ENCODE assay signal across 31 cellular contexts in genomic region chr2:218162817-218163216, GRCh38. TPM values are rescaled to one million over a fixed set of nuclear protein-coding genes. Genes with fewer than 3 reads are reported as not detected.
"Had no signal": no experiment of that assay in that cellular context is flagged by ENCODE, and none has a peak within 500 bp of the region (broad histone marks: within the 10 kb centered on the region; RNA-seq: fewer than 3 reads in every experiment).

No MANE protein-coding gene starts in this region.

- H3K4me1 Mint-ChIP-seq: brain had no signal

- H3K9me3 Mint-ChIP-seq: activated CD4-positive, alpha-beta memory T cell treated with anti-CD3 and anti-CD28 coated beads for 36 hours; activated CD4-positive, alpha-beta T cell treated with anti-CD3 and anti-CD28 coated beads, Interleukin-2, amount 10 ng/mL, durations not matched to agents 24 days and 14 days; activated naive CD4-positive, alpha-beta T cell treated with anti-CD3 and anti-CD28 coated beads, Interleukin-2, amount 10 ng/mL, durations not matched to agents 7 days and 5 days; activated naive CD8-positive, alpha-beta T cell treated with anti-CD3 and anti-CD28 coated beads, Interleukin-2, amount 50 U/mL, for 24 hours; brain; IgD-negative memory B cell; T-helper 1 cell treated with Interleukin-12 subunit alpha and Interleukin-12 subunit beta and Interleukin-4 antibody, amounts not matched to agents 30 μg/mL and 1 μg/mL, for 36 hours; T-helper 2 cell treated with Interferon-gamma antibody and Interleukin-4, amounts not matched to agents 5 μg/mL and 100 μg/mL, for 36 hours had no signal

- H3K4me3 Mint-ChIP-seq: activated CD4-positive, alpha-beta memory T cell treated with anti-CD3 and anti-CD28 coated beads for 36 hours; activated CD4-positive, alpha-beta T cell treated with anti-CD3 and anti-CD28 coated beads, Interleukin-2, amount 10 ng/mL, durations not matched to agents 24 days and 14 days; activated CD8-positive, alpha-beta memory T cell treated with anti-CD3 and anti-CD28 coated beads, Interleukin-2, amount 10 ng/mL, durations not matched to agents 7 days and 5 days; activated naive CD4-positive, alpha-beta T cell treated with anti-CD3 and anti-CD28 coated beads, Interleukin-2, amount 10 ng/mL, durations not matched to agents 7 days and 5 days; activated naive CD8-positive, alpha-beta T cell; activated naive CD8-positive, alpha-beta T cell treated with anti-CD3 and anti-CD28 coated beads, Interleukin-2, amount 50 U/mL, for 24 hours; brain; IgD-negative memory B cell; T-helper 1 cell treated with Interleukin-12 subunit alpha and Interleukin-12 subunit beta and Interleukin-4 antibody, amounts not matched to agents 30 μg/mL and 1 μg/mL, for 36 hours; T-helper 2 cell treated with Interferon-gamma antibody and Interleukin-4, amounts not matched to agents 5 μg/mL and 100 μg/mL, for 36 hours had no signal

- H3K4me3 ChIP-seq: cardiac muscle cell, SJSA1 had no signal

- DNase-seq: activated CD4-positive, alpha-beta memory T cell treated with anti-CD3 and anti-CD28 coated beads for 36 hours; activated CD4-positive, alpha-beta T cell treated with anti-CD3 and anti-CD28 coated beads, Interleukin-2, amount 10 ng/mL, durations not matched to agents 24 days and 14 days; activated CD8-positive, alpha-beta memory T cell treated with anti-CD3 and anti-CD28 coated beads for 24 hours; activated CD8-positive, alpha-beta memory T cell treated with anti-CD3 and anti-CD28 coated beads, Interleukin-2, amount 10 ng/mL, durations not matched to agents 7 days and 5 days; activated CD8-positive, alpha-beta memory T cell treated with anti-CD3 and anti-CD28 coated beads, Interleukin-2, amount 50 U/mL, for 48 hours; activated effector memory CD4-positive, alpha-beta T cell treated with Interleukin-2 at 50 U/mL for 16 hours; activated naive CD4-positive, alpha-beta T cell treated with anti-CD3 and anti-CD28 coated beads, Interleukin-2, amount 10 ng/mL, durations not matched to agents 7 days and 5 days; activated naive CD8-positive, alpha-beta T cell treated with anti-CD3 and anti-CD28 coated beads, Interleukin-2, amount 50 U/mL, for 24 hours; activated T-cell treated with anti-CD3 and anti-CD28 coated beads, Interleukin-2, amount 50 U/mL, for 48 hours; anterior cingulate cortex; Karpas-422; KBM-7; NCI-H1105; NCI-H1417 treated with DMSO at 0.1 percent for 48 hours; NCI-H187 treated with DMSO at 0.1 percent for 48 hours; NCI-H2081 treated with DMSO at 0.1 percent for 48 hours; NCI-H345; NCI-H524 treated with DMSO at 0.1 percent for 48 hours; RPMI8226; SHP77 treated with DMSO at 0.1 percent for 48 hours; SK-N-SH had no signal

- H3K4me1 ChIP-seq: SJSA1 had no signal

- ATAC-seq: activated CD8-positive, alpha-beta memory T cell treated with anti-CD3 and anti-CD28 coated beads, Interleukin-2, amount 10 ng/mL, durations not matched to agents 7 days and 5 days; activated naive CD8-positive, alpha-beta T cell treated with anti-CD3 and anti-CD28 coated beads, Interleukin-2, amount 50 U/mL, for 24 hours; Panc1 had no signal

- H3K36me3 Mint-ChIP-seq: activated CD4-positive, alpha-beta memory T cell treated with anti-CD3 and anti-CD28 coated beads for 36 hours; activated CD8-positive, alpha-beta memory T cell treated with anti-CD3 and anti-CD28 coated beads, Interleukin-2, amount 10 ng/mL, durations not matched to agents 7 days and 5 days; activated naive CD4-positive, alpha-beta T cell treated with anti-CD3 and anti-CD28 coated beads, Interleukin-2, amount 10 ng/mL, durations not matched to agents 7 days and 5 days; activated naive CD8-positive, alpha-beta T cell; brain; IgD-negative memory B cell had no signal

- H3K27ac Mint-ChIP-seq: activated CD4-positive, alpha-beta memory T cell treated with anti-CD3 and anti-CD28 coated beads for 36 hours; activated CD4-positive, alpha-beta T cell treated with anti-CD3 and anti-CD28 coated beads, Interleukin-2, amount 10 ng/mL, durations not matched to agents 24 days and 14 days; activated CD8-positive, alpha-beta memory T cell treated with anti-CD3 and anti-CD28 coated beads, Interleukin-2, amount 10 ng/mL, durations not matched to agents 7 days and 5 days; activated naive CD4-positive, alpha-beta T cell treated with anti-CD3 and anti-CD28 coated beads, Interleukin-2, amount 10 ng/mL, durations not matched to agents 7 days and 5 days; activated naive CD8-positive, alpha-beta T cell; activated naive CD8-positive, alpha-beta T cell treated with anti-CD3 and anti-CD28 coated beads, Interleukin-2, amount 50 U/mL, for 24 hours; brain; IgD-negative memory B cell; T-helper 1 cell treated with Interleukin-12 subunit alpha and Interleukin-12 subunit beta and Interleukin-4 antibody, amounts not matched to agents 30 μg/mL and 1 μg/mL, for 36 hours; T-helper 2 cell treated with Interferon-gamma antibody and Interleukin-4, amounts not matched to agents 5 μg/mL and 100 μg/mL, for 36 hours had no signal

- H3K9me3 ChIP-seq: SJSA1, SK-N-SH had no signal

RNA-seq across cellular contexts. Expression of gene CXCR1, which starts 3.9 kb away (rescaled TPM):
- total RNA-seq: activated CD4-positive, alpha-beta memory T cell treated with anti-CD3 and anti-CD28 coated beads for 36 hours; activated CD4-positive, alpha-beta T cell treated with anti-CD3 and anti-CD28 coated beads, Interleukin-2, amount 10 ng/mL, durations not matched to agents 24 days and 14 days; cardiac muscle cell; NCI-H460; SJSA1 had no signal

RNA-seq across cellular contexts. Expression of gene CXCR2, which starts 37.0 kb away (rescaled TPM):
- total RNA-seq: activated CD4-positive, alpha-beta memory T cell treated with anti-CD3 and anti-CD28 coated beads for 36 hours; MCF 10A; NCI-H460; SJSA1 had no signal
